ENCODE assay signal across 1 cellular context in genomic region chr16:89112377-89113151, GRCh38.
TF ChIP-seq lines count a peak whose summit lies in the region.

No MANE protein-coding gene starts in this region.

TF ChIP-seq in GM12878, 131 proteins besides CTCF, POLR2A, EP300 and RAD21:
- TF ChIP-seq HDAC6 (IDR thresholded peaks at IDR 0.05; ENCODE audit: unreplicated experiment) (no peak), WRNIP1 (IDR thresholded peaks at IDR 0.05; ENCODE audit: borderline replicate concordance, low read depth, low read length) (no peak), SMARCA5 (IDR thresholded peaks at IDR 0.05) (no peak), SREBF2 (IDR thresholded peaks at IDR 0.05; ENCODE audit: low read length) (no peak), EGR1 (IDR thresholded peaks at IDR 0.05; ENCODE audit: borderline replicate concordance in 1 of 2, low read depth in 2 of 2, low read length in 2 of 2) (0 out of 3 replicates have a peak, but pooled peaks of 1 of the 2 experiments have one; percentile 18), GABPA (IDR thresholded peaks at IDR 0.05; ENCODE audit: low read depth) (no peak), CHD2 (IDR thresholded peaks at IDR 0.05; ENCODE audit: borderline replicate concordance, low read depth, low read length) (no peak), LARP7 (IDR thresholded peaks at IDR 0.05) (no peak), MXI1 (IDR thresholded peaks at IDR 0.05; ENCODE audit: low read depth, low read length) (no peak), ETV6 (conservative IDR thresholded peaks at IDR 0.05 in 1 of 2, IDR thresholded peaks at IDR 0.05 in 1 of 2; ENCODE audit: borderline replicate concordance in 1 of 2, low read depth in 1 of 2) (no peak), MEF2B (IDR thresholded peaks at IDR 0.05; ENCODE audit: partially characterized antibody, poor library complexity, severe bottlenecking) (peak; percentile 67), SPI1 (IDR thresholded peaks at IDR 0.05; ENCODE audit: borderline replicate concordance, insufficient read depth, low read depth, low read length) (no peak), BHLHE40 (IDR thresholded peaks at IDR 0.05; ENCODE audit: borderline replicate concordance in 1 of 2, low read depth in 2 of 2, low read length in 1 of 2) (peak in 1 of 2 experiments; percentile 33; a peak in 1 of 4 replicates)
- TF ChIP-seq, protein P1, sequence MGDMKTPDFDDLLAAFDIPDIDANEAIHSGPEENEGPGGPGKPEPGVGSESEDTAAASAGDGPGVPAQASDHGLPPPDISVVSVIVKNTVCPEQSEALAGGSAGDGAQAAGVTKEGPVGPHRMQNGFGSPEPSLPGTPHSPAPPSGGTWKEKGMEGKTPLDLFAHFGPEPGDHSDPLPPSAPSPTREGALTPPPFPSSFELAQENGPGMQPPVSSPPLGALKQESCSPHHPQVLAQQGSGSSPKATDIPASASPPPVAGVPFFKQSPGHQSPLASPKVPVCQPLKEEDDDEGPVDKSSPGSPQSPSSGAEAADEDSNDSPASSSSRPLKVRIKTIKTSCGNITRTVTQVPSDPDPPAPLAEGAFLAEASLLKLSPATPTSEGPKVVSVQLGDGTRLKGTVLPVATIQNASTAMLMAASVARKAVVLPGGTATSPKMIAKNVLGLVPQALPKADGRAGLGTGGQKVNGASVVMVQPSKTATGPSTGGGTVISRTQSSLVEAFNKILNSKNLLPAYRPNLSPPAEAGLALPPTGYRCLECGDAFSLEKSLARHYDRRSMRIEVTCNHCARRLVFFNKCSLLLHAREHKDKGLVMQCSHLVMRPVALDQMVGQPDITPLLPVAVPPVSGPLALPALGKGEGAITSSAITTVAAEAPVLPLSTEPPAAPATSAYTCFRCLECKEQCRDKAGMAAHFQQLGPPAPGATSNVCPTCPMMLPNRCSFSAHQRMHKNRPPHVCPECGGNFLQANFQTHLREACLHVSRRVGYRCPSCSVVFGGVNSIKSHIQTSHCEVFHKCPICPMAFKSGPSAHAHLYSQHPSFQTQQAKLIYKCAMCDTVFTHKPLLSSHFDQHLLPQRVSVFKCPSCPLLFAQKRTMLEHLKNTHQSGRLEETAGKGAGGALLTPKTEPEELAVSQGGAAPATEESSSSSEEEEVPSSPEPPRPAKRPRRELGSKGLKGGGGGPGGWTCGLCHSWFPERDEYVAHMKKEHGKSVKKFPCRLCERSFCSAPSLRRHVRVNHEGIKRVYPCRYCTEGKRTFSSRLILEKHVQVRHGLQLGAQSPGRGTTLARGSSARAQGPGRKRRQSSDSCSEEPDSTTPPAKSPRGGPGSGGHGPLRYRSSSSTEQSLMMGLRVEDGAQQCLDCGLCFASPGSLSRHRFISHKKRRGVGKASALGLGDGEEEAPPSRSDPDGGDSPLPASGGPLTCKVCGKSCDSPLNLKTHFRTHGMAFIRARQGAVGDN (IDR thresholded peaks at IDR 0.05): 0 out of 2 replicates have a peak, but pooled peaks have one; percentile 34
- TF ChIP-seq, protein P2, sequence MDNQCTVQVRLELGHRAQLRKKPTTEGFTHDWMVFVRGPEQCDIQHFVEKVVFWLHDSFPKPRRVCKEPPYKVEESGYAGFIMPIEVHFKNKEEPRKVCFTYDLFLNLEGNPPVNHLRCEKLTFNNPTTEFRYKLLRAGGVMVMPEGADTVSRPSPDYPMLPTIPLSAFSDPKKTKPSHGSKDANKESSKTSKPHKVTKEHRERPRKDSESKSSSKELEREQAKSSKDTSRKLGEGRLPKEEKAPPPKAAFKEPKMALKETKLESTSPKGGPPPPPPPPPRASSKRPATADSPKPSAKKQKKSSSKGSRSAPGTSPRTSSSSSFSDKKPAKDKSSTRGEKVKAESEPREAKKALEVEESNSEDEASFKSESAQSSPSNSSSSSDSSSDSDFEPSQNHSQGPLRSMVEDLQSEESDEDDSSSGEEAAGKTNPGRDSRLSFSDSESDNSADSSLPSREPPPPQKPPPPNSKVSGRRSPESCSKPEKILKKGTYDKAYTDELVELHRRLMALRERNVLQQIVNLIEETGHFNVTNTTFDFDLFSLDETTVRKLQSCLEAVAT (IDR thresholded peaks at IDR 0.05): peak; percentile 58; the same call in 1 of the 2 replicates
